ENCODE assay signal across 21 cellular contexts in the genomic region with DNA sequence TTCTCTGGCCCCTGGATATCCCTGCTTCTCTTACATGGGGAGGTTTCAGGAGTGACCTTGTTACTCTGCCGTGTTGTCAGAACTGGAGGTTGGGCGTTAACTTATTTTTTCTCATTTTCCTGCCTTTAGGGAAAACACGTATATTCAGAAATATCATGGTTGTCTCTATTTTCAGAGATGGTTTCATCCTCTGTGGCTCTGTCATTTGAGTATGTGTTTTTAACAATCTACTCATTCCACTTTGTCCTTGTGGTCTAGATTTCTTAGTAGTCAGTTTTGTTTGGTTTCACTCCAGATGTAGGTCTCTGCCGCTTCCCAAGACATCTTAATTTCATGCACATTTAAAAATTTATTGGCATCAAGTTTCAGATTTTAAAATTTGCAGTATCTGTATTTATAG. TPM values are rescaled to one million over a fixed set of nuclear protein-coding genes. Genes with fewer than 3 reads are reported as not detected.
DNase-seq lines count a peak whose midpoint lies in the region; ATAC-seq and TF ChIP-seq lines count a peak whose summit lies in the region.
"Had no signal": no experiment of that assay in that cellular context is flagged by ENCODE, and none has a peak within 500 bp of the region (broad histone marks: within the 10 kb centered on the region; RNA-seq: fewer than 3 reads in every experiment).

No MANE protein-coding gene starts in this region.

- no peaks in the 10 kb centered on the region for H3K27me3 Mint-ChIP-seq in activated B cell treated with CpG ODN at 0.5 μM for 24 hours

- H3K4me3 Mint-ChIP-seq in activated B cell treated with CpG ODN at 0.5 μM for 24 hours: no peak overlapping the region
- H3K4me3 Mint-ChIP-seq: GM23338 had no signal

- ATAC-seq in activated naive CD4-positive, alpha-beta T cell treated with anti-CD3 and anti-CD28 coated beads, Interleukin-2, amount 50 U/mL, for 72 hours: no peak
- ATAC-seq in activated B cell treated with CpG ODN at 0.5 μM for 24 hours (ENCODE audit: low read depth) (no peak), HG03460 (IDR thresholded peaks at IDR 0.05; ENCODE audit: unreplicated experiment) (no peak)
- ATAC-seq: GM23338, left lobe of liver had no signal

- POLR2A ChIA-PET in activated B cell treated with CpG ODN at 0.5 μM for 24 hours (lab: Charles Lee): interaction anchor here (1.2 kb wide), 1 partner anchor 11 kb away, joined by 4 read pairs; no protein-coding TSS in a partner anchor

- intact Hi-C loops in activated B cell treated with CpG ODN at 0.5 μM for 24 hours (cut with micrococcal nuclease): no loop called here

- H3K27ac Mint-ChIP-seq in activated naive CD4-positive, alpha-beta T cell treated with anti-CD3 and anti-CD28 coated beads, Interleukin-2, amount 50 U/mL, for 72 hours: peak overlapping the region; percentile 70 to 84
- H3K27ac Mint-ChIP-seq in activated B cell treated with CpG ODN at 0.5 μM for 24 hours: peak overlapping the region; percentile 55
- H3K27ac Mint-ChIP-seq: GM23338 had no signal

- H3K36me3 Mint-ChIP-seq in activated naive CD4-positive, alpha-beta T cell treated with anti-CD3 and anti-CD28 coated beads, Interleukin-2, amount 50 U/mL, for 72 hours: peaks cover 7 to 14% of the 10 kb centered on the region in 2 donors
- H3K36me3 Mint-ChIP-seq in activated B cell treated with CpG ODN at 0.5 μM for 24 hours (ENCODE audit: low read depth): peaks cover 82% of the 10 kb centered on the region

- peaks cover 76% of the 10 kb centered on the region for H3K4me1 Mint-ChIP-seq in activated B cell treated with CpG ODN at 0.5 μM for 24 hours

- CTCF ChIA-PET in activated B cell treated with CpG ODN at 0.5 μM for 24 hours (lab: Charles Lee): interaction anchor here (0.6 to 1.0 kb wide), 3 partner anchors 11 to 106 kb away, joined by 3 to 5 read pairs (median 3); no protein-coding TSS in a partner anchor

- H3K9me3 Mint-ChIP-seq in activated naive CD4-positive, alpha-beta T cell treated with anti-CD3 and anti-CD28 coated beads, Interleukin-2, amount 50 U/mL, for 72 hours: no peaks in the 10 kb centered on the region
- no peaks in the 10 kb centered on the region for H3K9me3 Mint-ChIP-seq in activated B cell treated with CpG ODN at 0.5 μM for 24 hours
- H3K9me3 Mint-ChIP-seq: GM23338 had no signal

- TF ChIP-seq CTCF in activated B cell treated with CpG ODN at 0.5 μM for 24 hours (IDR thresholded peaks at IDR 0.05): no peak

- no peak for DNase-seq in activated naive CD4-positive, alpha-beta T cell treated with anti-CD3 and anti-CD28 coated beads, Interleukin-2, amount 50 U/mL, for 72 hours (ENCODE audit: low spot score in 2 of 2)
- DNase-seq in activated naive CD4-positive, alpha-beta T cell treated with Interleukin-2 at 50 U/mL for 16 hours: no peak
- DNase-seq in activated B cell treated with CpG ODN at 0.5 μM for 24 hours (no peak), fibroblast of peridontal ligament (ENCODE audit: extremely low read depth) (peak; percentile 86), retina (no peak), NCI-H226 (no peak), NCI-H2227 (lab: John Stamatoyannopoulos, UW; ENCODE audit: unreplicated experiment) (no peak)
- DNase-seq: activated CD8-positive, alpha-beta memory T cell treated with anti-CD3 and anti-CD28 coated beads, Interleukin-2, amount 50 U/mL, for 48 hours; amygdala; cerebellar nuclear complex; COR-L47; foreskin fibroblast; KG1; NCI-H1105 treated with DMSO at 0.1 percent for 48 hours; NCI-H2171 treated with DMSO at 0.1 percent for 48 hours; posterior cingulate gyrus; stimulated activated naive CD4-positive, alpha-beta T cell; T-helper 2 cell had no signal

RNA-seq across cellular contexts. Expression of gene KCNS1, which starts 45.9 kb away (rescaled TPM):
- total RNA-seq in activated naive CD4-positive, alpha-beta T cell treated with anti-CD3 and anti-CD28 coated beads, Interleukin-2, amount 50 U/mL, for 72 hours: under 1 TPM in 1 of 2 donors, not detected in 1; 0.70 TPM
- not detected in 2 replicates for total RNA-seq in activated B cell treated with CpG ODN at 0.5 μM for 24 hours
- total RNA-seq: left lobe of liver had no signal

RNA-seq across cellular contexts. Expression of gene WFDC5, which starts 59.9 kb away (rescaled TPM):
- not detected for total RNA-seq in activated naive CD4-positive, alpha-beta T cell treated with anti-CD3 and anti-CD28 coated beads, Interleukin-2, amount 50 U/mL, for 72 hours
- not detected in 2 replicates for total RNA-seq in activated B cell treated with CpG ODN at 0.5 μM for 24 hours
- total RNA-seq: GM23338, left lobe of liver had no signal
